In genomic region chr1:25933479-25934365, GRCh38 we compare ENCODE assay signal across 2 cellular contexts.
A peak's percentile ranks its signal among the peaks of the same experiment; 100 is the strongest.
TF ChIP-seq lines count a peak whose summit lies in the region.

No MANE protein-coding gene starts in this region.

TF ChIP-seq in GM12878, 131 proteins besides CTCF, POLR2A, EP300 and RAD21:
- TF ChIP-seq ATF7 (IDR thresholded peaks at IDR 0.05; ENCODE audit: low read depth) (peak; percentile 69), BACH1 (IDR thresholded peaks at IDR 0.05; ENCODE audit: borderline replicate concordance) (no peak), BCLAF1 (IDR thresholded peaks at IDR 0.05) (no peak), RB1 (IDR thresholded peaks at IDR 0.05; ENCODE audit: borderline replicate concordance) (no peak), ZNF24 (IDR thresholded peaks at IDR 0.05) (no peak), USF1 (IDR thresholded peaks at IDR 0.05; ENCODE audit: borderline replicate concordance, extremely low read length, insufficient read depth, low read depth, low read length) (no peak), EED (IDR thresholded peaks at IDR 0.05; ENCODE audit: low read depth) (0 out of 2 replicates have a peak, but pooled peaks have one; percentile 18), BMI1 (IDR thresholded peaks at IDR 0.05; ENCODE audit: borderline replicate concordance) (no peak), NRF1 (conservative IDR thresholded peaks at IDR 0.05; ENCODE audit: low read depth, low read length) (no peak), RCOR1 (conservative IDR thresholded peaks at IDR 0.05; ENCODE audit: low read depth, low read length) (no peak), TARDBP (IDR thresholded peaks at IDR 0.05; ENCODE audit: borderline replicate concordance) (no peak), ZSCAN29 (IDR thresholded peaks at IDR 0.05) (no peak), NFXL1 (IDR thresholded peaks at IDR 0.05; ENCODE audit: borderline replicate concordance) (no peak), GABPA (IDR thresholded peaks at IDR 0.05; ENCODE audit: low read depth) (no peak), CEBPB (IDR thresholded peaks at IDR 0.05; ENCODE audit: borderline replicate concordance in 1 of 2, low read depth in 2 of 2, low read length in 2 of 2) (no peak), ZNF384 (IDR thresholded peaks at IDR 0.05; ENCODE audit: borderline replicate concordance, low read depth, low read length) (no peak), CBX3 (IDR thresholded peaks at IDR 0.05; ENCODE audit: borderline replicate concordance, low read depth) (no peak), EGR1 (IDR thresholded peaks at IDR 0.05; ENCODE audit: borderline replicate concordance in 1 of 2, low read depth in 2 of 2, low read length in 2 of 2) (no peak), RUNX3 (IDR thresholded peaks at IDR 0.05; ENCODE audit: low read length) (peak; percentile 11; the same call in 1 of the 2 replicates)

TF ChIP-seq in neural cell, 6 proteins besides CTCF, POLR2A, EP300 and RAD21:
- TF ChIP-seq, protein P1, sequence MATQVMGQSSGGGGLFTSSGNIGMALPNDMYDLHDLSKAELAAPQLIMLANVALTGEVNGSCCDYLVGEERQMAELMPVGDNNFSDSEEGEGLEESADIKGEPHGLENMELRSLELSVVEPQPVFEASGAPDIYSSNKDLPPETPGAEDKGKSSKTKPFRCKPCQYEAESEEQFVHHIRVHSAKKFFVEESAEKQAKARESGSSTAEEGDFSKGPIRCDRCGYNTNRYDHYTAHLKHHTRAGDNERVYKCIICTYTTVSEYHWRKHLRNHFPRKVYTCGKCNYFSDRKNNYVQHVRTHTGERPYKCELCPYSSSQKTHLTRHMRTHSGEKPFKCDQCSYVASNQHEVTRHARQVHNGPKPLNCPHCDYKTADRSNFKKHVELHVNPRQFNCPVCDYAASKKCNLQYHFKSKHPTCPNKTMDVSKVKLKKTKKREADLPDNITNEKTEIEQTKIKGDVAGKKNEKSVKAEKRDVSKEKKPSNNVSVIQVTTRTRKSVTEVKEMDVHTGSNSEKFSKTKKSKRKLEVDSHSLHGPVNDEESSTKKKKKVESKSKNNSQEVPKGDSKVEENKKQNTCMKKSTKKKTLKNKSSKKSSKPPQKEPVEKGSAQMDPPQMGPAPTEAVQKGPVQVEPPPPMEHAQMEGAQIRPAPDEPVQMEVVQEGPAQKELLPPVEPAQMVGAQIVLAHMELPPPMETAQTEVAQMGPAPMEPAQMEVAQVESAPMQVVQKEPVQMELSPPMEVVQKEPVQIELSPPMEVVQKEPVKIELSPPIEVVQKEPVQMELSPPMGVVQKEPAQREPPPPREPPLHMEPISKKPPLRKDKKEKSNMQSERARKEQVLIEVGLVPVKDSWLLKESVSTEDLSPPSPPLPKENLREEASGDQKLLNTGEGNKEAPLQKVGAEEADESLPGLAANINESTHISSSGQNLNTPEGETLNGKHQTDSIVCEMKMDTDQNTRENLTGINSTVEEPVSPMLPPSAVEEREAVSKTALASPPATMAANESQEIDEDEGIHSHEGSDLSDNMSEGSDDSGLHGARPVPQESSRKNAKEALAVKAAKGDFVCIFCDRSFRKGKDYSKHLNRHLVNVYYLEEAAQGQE (IDR thresholded peaks at IDR 0.05; ENCODE audit: borderline replicate concordance) = no peak
- TF ChIP-seq POLR2AphosphoS5 (IDR thresholded peaks at IDR 0.05) (no peak), EZH2 (IDR thresholded peaks at IDR 0.05; ENCODE audit: borderline replicate concordance, insufficient read depth, low read length, poor library complexity, severe bottlenecking) (no peak), MXI1 (conservative IDR thresholded peaks at IDR 0.05; ENCODE audit: poor library complexity, severe bottlenecking) (no peak), SMC3 (conservative IDR thresholded peaks at IDR 0.05; ENCODE audit: poor library complexity) (no peak), TAF1 (IDR thresholded peaks at IDR 0.05; ENCODE audit: low read depth) (no peak)
